8 cellular contexts compared by ENCODE assay signal in the genomic region with DNA sequence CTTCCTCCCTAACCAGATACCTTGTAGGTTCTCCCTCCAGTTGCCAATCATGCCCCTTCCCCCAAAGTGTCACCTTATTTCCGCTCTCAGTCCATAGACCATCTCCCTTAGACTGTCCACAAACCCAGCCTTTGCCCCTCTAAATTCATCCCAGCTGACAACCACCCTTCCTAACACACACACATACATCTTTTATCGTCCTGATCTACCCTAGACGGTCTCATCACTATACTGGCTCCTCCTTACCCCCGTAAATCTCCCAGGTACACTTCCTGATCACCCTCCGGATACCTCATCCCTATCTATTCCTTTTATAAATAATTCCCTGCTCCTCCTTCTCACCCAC. TPM values are rescaled to one million over a fixed set of nuclear protein-coding genes. Genes with fewer than 3 reads are reported as not detected.
DNase-seq lines count a peak whose midpoint lies in the region; ATAC-seq and TF ChIP-seq lines count a peak whose summit lies in the region.

No MANE protein-coding gene starts in this region.

- WGBS in lower leg skin, 2 donors = 20 to 23% methylated on average over 5 of the region's 5 CpGs

- no peak for TF ChIP-seq POLR2A in lower leg skin (IDR thresholded peaks at IDR 0.05)

- H3K36me3 ChIP-seq in ES-I3 (ENCODE audit: insufficient read depth, low read length) = no peaks in the 10 kb centered on the region
- H3K36me3 ChIP-seq in adipocyte (ENCODE audit: control insufficient read depth, insufficient read depth, low read length, severe bottlenecking) = no peaks in the 10 kb centered on the region
- H3K36me3 ChIP-seq in upper lobe of right lung = no peaks in the 10 kb centered on the region

- DNase-seq in adipocyte (ENCODE audit: low read depth) (no peak), lower leg skin (ENCODE audit: low spot score in 2 of 2) (no peak), upper lobe of right lung (no peak), DMS 273 treated with DMSO at 0.1 percent for 48 hours (lab: John Stamatoyannopoulos, UW) (no peak), epidermal melanocyte (ENCODE audit: insufficient read length, low spot score) (no peak)

- H3K9me3 ChIP-seq in ES-I3 (ENCODE audit: control insufficient read depth, insufficient read depth, low read length) (no peaks in the 10 kb centered on the region), adipocyte (ENCODE audit: control insufficient read depth, low read length) (no peaks in the 10 kb centered on the region), upper lobe of right lung (no peaks in the 10 kb centered on the region)

- H3K9ac ChIP-seq in ES-I3 (ENCODE audit: low read depth, low read length) (peak overlapping the region; percentile 98), adipocyte (ENCODE audit: low read length) (peak overlapping the region; percentile 98)

- H3K27ac ChIP-seq in upper lobe of right lung = peak overlapping the region; percentile 94

- H3K27me3 ChIP-seq in adipocyte (replicated peaks; ENCODE audit: control insufficient read depth, insufficient read depth, low read length) = no peaks in the 10 kb centered on the region
- no peaks in the 10 kb centered on the region for H3K27me3 ChIP-seq in upper lobe of right lung

- ATAC-seq in HG02571 (IDR thresholded peaks at IDR 0.05; ENCODE audit: unreplicated experiment) (peak; percentile 1), upper lobe of right lung (no peak), HG03159 (IDR thresholded peaks at IDR 0.05; ENCODE audit: unreplicated experiment) (no peak)

- intact Hi-C loops in lower leg skin (cut with DNase I; ENCODE audit: low total_unique reads) (no loop called here), upper lobe of right lung (cut with DNase I) (no loop called here)

- no peak for TF ChIP-seq CTCF in lower leg skin (IDR thresholded peaks at IDR 0.05)
- TF ChIP-seq CTCF in upper lobe of right lung (IDR thresholded peaks at IDR 0.05) = no peak

- H3K4me3 ChIP-seq in adipocyte (ENCODE audit: low read length) = peak overlapping the region; percentile 91
- peak overlapping the region; percentile 97 for H3K4me3 ChIP-seq in lower leg skin (ENCODE audit: low read depth, poor library complexity, severe bottlenecking)
- peak overlapping the region; percentile 86 for H3K4me3 ChIP-seq in upper lobe of right lung

- H3K4me1 ChIP-seq in ES-I3 (ENCODE audit: insufficient read depth, low read length) = peaks cover 24% of the 10 kb centered on the region
- H3K4me1 ChIP-seq in adipocyte (ENCODE audit: control insufficient read depth, insufficient read depth, low read length) = peaks cover 12% of the 10 kb centered on the region
- peaks cover 12% of the 10 kb centered on the region for H3K4me1 ChIP-seq in upper lobe of right lung

RNA-seq across cellular contexts. Expression of a gene that starts 0.8 kb away (rescaled TPM):
- total RNA-seq in lower leg skin (10 to 100 TPM; 37.1 to 46.8 (median 44.9) TPM), upper lobe of right lung (46.9 TPM)

RNA-seq across cellular contexts. Expression of a gene that starts 0.9 kb away (rescaled TPM):
- total RNA-seq in lower leg skin (10 to 100 TPM; 21.4 to 88.6 (median 36.1) TPM), upper lobe of right lung (35.5 TPM)

RNA-seq across cellular contexts. Expression of a gene that starts 43.7 kb away (rescaled TPM):
- total RNA-seq in lower leg skin (not detected), upper lobe of right lung (not detected)

RNA-seq across cellular contexts. Expression of a gene that starts 49.4 kb away (rescaled TPM):
- total RNA-seq in lower leg skin = not detected
- total RNA-seq in upper lobe of right lung = not detected
